11 cellular contexts compared by ENCODE assay signal in the genomic region with DNA sequence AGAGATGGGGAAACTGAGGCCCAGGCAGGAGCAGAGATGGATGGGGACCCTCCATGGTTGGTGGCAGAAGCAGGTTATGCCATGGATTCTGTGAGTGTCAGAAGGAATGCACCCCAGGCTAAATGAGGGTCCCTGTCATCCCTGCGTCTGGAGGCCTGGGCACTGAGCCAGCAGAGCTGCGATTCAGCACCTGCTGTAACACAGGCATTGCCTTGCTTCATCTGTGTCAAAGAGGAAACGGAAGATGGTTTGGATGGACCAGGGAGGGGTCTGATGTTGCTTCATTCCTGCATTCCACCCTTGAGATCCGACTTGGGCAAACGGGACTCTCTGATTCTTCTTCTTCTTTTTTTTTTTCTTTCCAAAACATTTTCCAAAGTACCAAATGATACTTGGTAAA. TPM values are rescaled to one million over a fixed set of nuclear protein-coding genes. Genes with fewer than 3 reads are reported as not detected.
DNase-seq lines count a peak whose midpoint lies in the region; ATAC-seq and TF ChIP-seq lines count a peak whose summit lies in the region.
"Had no signal": no experiment of that assay in that cellular context is flagged by ENCODE, and none has a peak within 500 bp of the region (broad histone marks: within the 10 kb centered on the region; RNA-seq: fewer than 3 reads in every experiment).

No MANE protein-coding gene starts in this region.

- H3K4me3 ChIP-seq in right lobe of liver, result peak overlapping the region in 1 of 3 donors; percentile 18

- no peaks in the 10 kb centered on the region for H3K9me3 Mint-ChIP-seq in CD4-positive, alpha-beta T cell
- H3K9me3 Mint-ChIP-seq: memory B cell had no signal

- no peaks in the 10 kb centered on the region for H3K27me3 ChIP-seq in right lobe of liver
- no peaks in the 10 kb centered on the region for H3K27me3 ChIP-seq in CD4-positive, alpha-beta T cell (ENCODE audit: control insufficient read depth, insufficient read depth, low read length)

- no peak overlapping the region for H3K27ac Mint-ChIP-seq in CD4-positive, alpha-beta T cell
- H3K27ac Mint-ChIP-seq: memory B cell had no signal

- intact Hi-C loops in right lobe of liver (cut with DNase I), result no loop called here
- intact Hi-C loops in CD4-positive, alpha-beta T cell (cut with DNase I, micrococcal nuclease), result no loop called here

- CTCF ChIA-PET in CD4-positive, alpha-beta T cell (lab: Charles Lee), result interaction anchor here (1.2 kb wide), 1 partner anchor 38 kb away, joined by 3 read pairs; a partner anchor contains a TSS

- H3K4me1 ChIP-seq in right lobe of liver, result peaks cover 0 to 10% (median 2%) of the 10 kb centered on the region in 4 donors

- H3K27ac ChIP-seq in right lobe of liver, result peak overlapping the region in 2 of 3 donors; percentile 49 to 55
- H3K27ac ChIP-seq in CD4-positive, alpha-beta T cell (ENCODE audit: low read depth, low read length), result no peak overlapping the region

- TF ChIP-seq CTCF in right lobe of liver (IDR thresholded peaks at IDR 0.05), result no peak
- TF ChIP-seq CTCF in CD4-positive, alpha-beta T cell (IDR thresholded peaks at IDR 0.05), result no peak
- no peak for TF ChIP-seq CTCF in omental fat pad (IDR thresholded peaks at IDR 0.05)

- peaks cover 26% of the 10 kb centered on the region for H3K27me3 Mint-ChIP-seq in CD4-positive, alpha-beta T cell

- H3K4me3 Mint-ChIP-seq in CD4-positive, alpha-beta T cell, result no peak overlapping the region
- H3K4me3 Mint-ChIP-seq: memory B cell had no signal

- WGBS in right lobe of liver (ENCODE audit: insufficient coverage, low coverage, low lambda C conversion rate, missing lambda C conversion rate), result 2% methylated on average over 5 of the region's 5 CpGs

- no peaks in the 10 kb centered on the region for H3K36me3 ChIP-seq in right lobe of liver

- ATAC-seq in right lobe of liver (peak in 1 of 4 donors; percentile 1), omental fat pad (ENCODE audit: low FRiP score) (no peak)
- ATAC-seq in CD4-positive, alpha-beta T cell (ENCODE audit: poor library complexity), result no peak

- peak; percentile 34 for TF ChIP-seq POLR2A in right lobe of liver (IDR thresholded peaks at IDR 0.05)

- POLR2A ChIA-PET in CD4-positive, alpha-beta T cell (lab: Charles Lee), result no interaction called here

- no peaks in the 10 kb centered on the region for H3K4me1 Mint-ChIP-seq in CD4-positive, alpha-beta T cell (ENCODE audit: low read depth)

- H3K9me3 ChIP-seq in right lobe of liver, result no peaks in the 10 kb centered on the region
- no peaks in the 10 kb centered on the region for H3K9me3 ChIP-seq in CD4-positive, alpha-beta T cell (ENCODE audit: control insufficient read depth, low read length)

- H3K36me3 Mint-ChIP-seq in CD4-positive, alpha-beta T cell (ENCODE audit: low read depth), result no peaks in the 10 kb centered on the region
- H3K36me3 Mint-ChIP-seq: memory B cell had no signal

- DNase-seq in COR-L47 (lab: John Stamatoyannopoulos, UW) (peak; percentile 59), MV-4-11 (lab: John Stamatoyannopoulos, UW) (peak; percentile 88), SKM-1 (lab: John Stamatoyannopoulos, UW; ENCODE audit: unreplicated experiment) (peak; percentile 36), right lobe of liver (peak; percentile 71 to 74 (median 72)), omental fat pad (ENCODE audit: low spot score) (no peak), AG08395 (ENCODE audit: low spot score) (no peak)
- no peak for DNase-seq in CD4-positive, alpha-beta T cell
- DNase-seq in effector CD4-positive, alpha-beta T cell, result no peak
- DNase-seq: activated naive CD4-positive, alpha-beta T cell treated with anti-CD3 and anti-CD28 coated beads, Interleukin-2, amount 50 U/mL, for 16 hours had no signal

RNA-seq across cellular contexts. Expression of a gene that starts 1.2 kb away (rescaled TPM):
- total RNA-seq in right lobe of liver (10 to 100 TPM in 1 of 6 experiments, 1 to 10 TPM in 5; 3.3 to 19.8 (median 5.9) TPM), omental fat pad (10 to 100 TPM; 26.5 to 94.0 (median 60.7) TPM)
- 1 to 10 TPM; 4.4 to 5.8 TPM for total RNA-seq in CD4-positive, alpha-beta T cell
- total RNA-seq: epithelial cell of proximal tubule had no signal

RNA-seq across cellular contexts. Expression of a gene that starts 21.2 kb away (rescaled TPM):
- total RNA-seq in right lobe of liver, result 1 to 10 TPM; 1.1 to 6.6 (median 3.7) TPM
- under 1 TPM; 0.06 to 0.19 TPM for total RNA-seq in CD4-positive, alpha-beta T cell
- 10 to 100 TPM in 3 of 4 donors, 1 to 10 TPM in 1; 5.4 to 16.9 (median 12.9) TPM for total RNA-seq in omental fat pad
- total RNA-seq: epithelial cell of proximal tubule had no signal

RNA-seq across cellular contexts. Expression of a gene that starts 36.1 kb away (rescaled TPM):
- total RNA-seq in right lobe of liver, result 1 to 10 TPM; 2.2 to 5.8 (median 4.4) TPM
- total RNA-seq in CD4-positive, alpha-beta T cell, result 10 to 100 TPM; 16.9 to 19.3 TPM
- 1 to 10 TPM; 3.3 to 8.2 (median 5.7) TPM for total RNA-seq in omental fat pad

RNA-seq across cellular contexts. Expression of a gene that starts 38.3 kb away (rescaled TPM):
- total RNA-seq in right lobe of liver (10 to 100 TPM in 1 of 6 experiments, 1 to 10 TPM in 5; 5.2 to 11.9 (median 8.7) TPM), omental fat pad (10 to 100 TPM in 3 of 4 donors, 1 to 10 TPM in 1; 9.5 to 22.2 (median 14.7) TPM)
- 1 to 10 TPM; 6.8 to 8.2 TPM for total RNA-seq in CD4-positive, alpha-beta T cell

RNA-seq across cellular contexts. Expression of a gene that starts 54.5 kb away (rescaled TPM):
- 10 to 100 TPM in 2 of 6 experiments, 1 to 10 TPM in 4; 5.8 to 15.1 (median 9.1) TPM for total RNA-seq in right lobe of liver
- 10 to 100 TPM; 68.5 to 74.3 TPM for total RNA-seq in CD4-positive, alpha-beta T cell
- 10 to 100 TPM in 2 of 4 donors, 1 to 10 TPM in 2; 8.2 to 16.7 (median 12.5) TPM for total RNA-seq in omental fat pad

Comparison
In these comparisons a context has a peak if more than half of its experiments do, and no peak if none do; other contexts are left out.
1. DNase-seq: peak in COR-L47 (single experiment), MV-4-11 (single experiment), SKM-1 (single experiment) and right lobe of liver (3 of 3); none in CD4-positive, alpha-beta T cell (0 of 10), omental fat pad (single experiment), effector CD4-positive, alpha-beta T cell (single experiment) and AG08395 (single experiment).